14 cellular contexts compared by ENCODE assay signal in genomic region chr21:42039470-42039901, GRCh38. TPM values are rescaled to one million over a fixed set of nuclear protein-coding genes. Genes with fewer than 3 reads are reported as not detected.
DNase-seq lines count a peak whose midpoint lies in the region; ATAC-seq, FAIRE-seq and TF ChIP-seq lines count a peak whose summit lies in the region.
"Had no signal": no experiment of that assay in that cellular context is flagged by ENCODE, and none has a peak within 500 bp of the region (broad histone marks: within the 10 kb centered on the region; RNA-seq: fewer than 3 reads in every experiment).

No MANE protein-coding gene starts in this region.

- no peaks in the 10 kb centered on the region for H3K9me3 Mint-ChIP-seq in activated CD4-positive, alpha-beta T cell treated with anti-CD3 and anti-CD28 coated beads for 36 hours (ENCODE audit: low read depth)
- H3K9me3 Mint-ChIP-seq: naive thymus-derived CD8-positive, alpha-beta T cell had no signal

- no peak for TF ChIP-seq POLR2A in breast epithelium (IDR thresholded peaks at IDR 0.05)
- no peak for TF ChIP-seq POLR2A in stomach (IDR thresholded peaks at IDR 0.05)

- H3K27ac Mint-ChIP-seq in activated CD4-positive, alpha-beta T cell treated with anti-CD3 and anti-CD28 coated beads for 36 hours = no peak overlapping the region
- H3K27ac Mint-ChIP-seq: activated naive CD8-positive, alpha-beta T cell; H9 had no signal

- ATAC-seq in activated CD4-positive, alpha-beta T cell treated with anti-CD3 and anti-CD28 coated beads for 36 hours = no peak
- no peak for ATAC-seq in GM18867 (IDR thresholded peaks at IDR 0.05; ENCODE audit: unreplicated experiment)
- ATAC-seq: naive thymus-derived CD8-positive, alpha-beta T cell had no signal

- no peak for TF ChIP-seq CTCF in breast epithelium (IDR thresholded peaks at IDR 0.05)
- TF ChIP-seq CTCF in keratinocyte (optimal IDR thresholded peaks at IDR 0.05 in 1 of 3, IDR thresholded peaks at IDR 0.05 in 1 of 3, conservative IDR thresholded peaks at IDR 0.05 in 1 of 3; ENCODE audit: extremely low read depth in 1 of 3, insufficient read depth in 2 of 3, low read length in 3 of 3) = no peak
- TF ChIP-seq CTCF in stomach (IDR thresholded peaks at IDR 0.05) = no peak

- in situ Hi-C loops in GM23248 (cut with MboI) = no loop called here

- H3K4me3 Mint-ChIP-seq in activated CD4-positive, alpha-beta T cell treated with anti-CD3 and anti-CD28 coated beads for 36 hours = no peak overlapping the region
- H3K4me3 Mint-ChIP-seq: activated naive CD8-positive, alpha-beta T cell; H9; naive thymus-derived CD8-positive, alpha-beta T cell had no signal

- H4K20me1 ChIP-seq in GM23248 (ENCODE audit: insufficient read depth) (no peaks in the 10 kb centered on the region), keratinocyte (ENCODE audit: control insufficient read depth, extremely low read depth, insufficient read depth, low read length) (no peaks in the 10 kb centered on the region)

- H2AFZ ChIP-seq in GM23248 (no peak overlapping the region), keratinocyte (ENCODE audit: control insufficient read depth, low read length) (no peak overlapping the region)

- peak overlapping the region; percentile 82 for H3K9ac ChIP-seq in GM23248
- peak overlapping the region; percentile 55 for H3K9ac ChIP-seq in keratinocyte (ENCODE audit: control insufficient read depth, extremely low read depth, insufficient read depth, low read length)

- peaks cover 26% of the 10 kb centered on the region for H3K4me1 ChIP-seq in GM23248 (ENCODE audit: insufficient read depth)
- no peaks in the 10 kb centered on the region for H3K4me1 ChIP-seq in breast epithelium
- H3K4me1 ChIP-seq in keratinocyte (ENCODE audit: control insufficient read depth, extremely low read depth, insufficient read depth, low read length) = peaks cover 41% of the 10 kb centered on the region
- peaks cover 6 to 10% (median 7%) of the 10 kb centered on the region in 4 donors for H3K4me1 ChIP-seq in stomach

- FAIRE-seq in keratinocyte (lab: Jason Lieb, UNC) = peak; percentile 57

- H3K9me3 ChIP-seq in GM23248 (ENCODE audit: low read depth) = no peaks in the 10 kb centered on the region
- H3K9me3 ChIP-seq in breast epithelium = no peaks in the 10 kb centered on the region
- H3K9me3 ChIP-seq in keratinocyte (ENCODE audit: control insufficient read depth, low read depth, low read length) = no peaks in the 10 kb centered on the region
- H3K9me3 ChIP-seq in stomach = no peaks in the 10 kb centered on the region

- dilution Hi-C loops in keratinocyte (cut with MboI; ENCODE audit: extremely low pct_ligation_motif_present, low sequenced_read_pairs) = no loop called here

- no peaks in the 10 kb centered on the region for H3K36me3 ChIP-seq in GM23248 (ENCODE audit: low read depth)
- no peaks in the 10 kb centered on the region for H3K36me3 ChIP-seq in breast epithelium
- H3K36me3 ChIP-seq in keratinocyte (ENCODE audit: control insufficient read depth in 2 of 2, extremely low read depth in 1 of 2, insufficient read depth in 2 of 2, low read length in 2 of 2) = no peaks in the 10 kb centered on the region
- H3K36me3 ChIP-seq in stomach = no peaks in the 10 kb centered on the region

- no peaks in the 10 kb centered on the region for H3K9me1 ChIP-seq in keratinocyte (ENCODE audit: control insufficient read depth, extremely low read depth, insufficient read depth, low read length)

- no peaks in the 10 kb centered on the region for H3K27me3 ChIP-seq in GM23248 (replicated peaks; ENCODE audit: insufficient read depth)
- no peaks in the 10 kb centered on the region for H3K27me3 ChIP-seq in breast epithelium
- no peaks in the 10 kb centered on the region for H3K27me3 ChIP-seq in keratinocyte (ENCODE audit: control insufficient read depth, extremely low read depth, insufficient read depth, low read length)
- no peaks in the 10 kb centered on the region for H3K27me3 ChIP-seq in stomach

- TF ChIP-seq EP300 in stomach (IDR thresholded peaks at IDR 0.05) = no peak

- no peaks in the 10 kb centered on the region for H3K9me2 ChIP-seq in GM23248 (ENCODE audit: insufficient read depth)

- H3K36me3 Mint-ChIP-seq in activated CD4-positive, alpha-beta T cell treated with anti-CD3 and anti-CD28 coated beads for 36 hours (ENCODE audit: low read depth) = no peaks in the 10 kb centered on the region
- H3K36me3 Mint-ChIP-seq: activated naive CD8-positive, alpha-beta T cell; naive thymus-derived CD8-positive, alpha-beta T cell had no signal

- 40 to 43% methylated on average over 5 of the region's 5 CpGs for WGBS in GM23248 (ENCODE audit: low coverage in 1 of 2, low lambda C conversion rate in 2 of 2, missing lambda C conversion rate in 2 of 2), 2 experiments
- 32 to 46% (median 40%) methylated on average over 5 of the region's 5 CpGs for WGBS in stomach, 5 donors

- H3K79me2 ChIP-seq in GM23248 (ENCODE audit: insufficient read depth) = no peaks in the 10 kb centered on the region
- no peaks in the 10 kb centered on the region for H3K79me2 ChIP-seq in keratinocyte (ENCODE audit: control insufficient read depth, insufficient read depth, low read length)

- POLR2A ChIA-PET in activated CD4-positive, alpha-beta T cell treated with anti-CD3 and anti-CD28 coated beads for 36 hours (lab: Charles Lee) = no interaction called here

- no peaks in the 10 kb centered on the region for H3K27me3 Mint-ChIP-seq in activated CD4-positive, alpha-beta T cell treated with anti-CD3 and anti-CD28 coated beads for 36 hours
- H3K27me3 Mint-ChIP-seq: activated naive CD8-positive, alpha-beta T cell; naive thymus-derived CD8-positive, alpha-beta T cell had no signal

- H3K4me1 Mint-ChIP-seq in activated CD4-positive, alpha-beta T cell treated with anti-CD3 and anti-CD28 coated beads for 36 hours = peaks cover 2% of the 10 kb centered on the region

- intact Hi-C loops in breast epithelium (cut with DNase I; ENCODE audit: low total_unique reads) (no loop called here), stomach (cut with DNase I; ENCODE audit: low total_unique reads) (no loop called here)
- intact Hi-C loops in activated CD4-positive, alpha-beta T cell treated with anti-CD3 and anti-CD28 coated beads for 36 hours (cut with DNase I, micrococcal nuclease) = no loop called here

- H3F3A ChIP-seq in GM23248 (ENCODE audit: insufficient read depth) = peaks cover 24% of the 10 kb centered on the region

- CTCF ChIA-PET in activated CD4-positive, alpha-beta T cell treated with anti-CD3 and anti-CD28 coated beads for 36 hours (lab: Charles Lee) = interaction anchor here (0.6 kb wide), 1 partner anchor 181 kb away, joined by 5 read pairs; no protein-coding TSS in a partner anchor

- no peak overlapping the region for H3K4me3 ChIP-seq in GM23248
- H3K4me3 ChIP-seq in breast epithelium = peak overlapping the region in 1 of 3 donors; percentile 12
- H3K4me3 ChIP-seq in keratinocyte (ENCODE audit: control insufficient read depth in 2 of 3, extremely low read depth in 1 of 3, insufficient read depth in 2 of 3, low read depth in 1 of 3, low read length in 3 of 3) = no peak overlapping the region
- no peak overlapping the region for H3K4me3 ChIP-seq in stomach

- H3K4me2 ChIP-seq in GM23248 (ENCODE audit: unreplicated experiment) (peak overlapping the region; percentile 25), keratinocyte (ENCODE audit: control insufficient read depth, extremely low read depth, insufficient read depth, low read depth, low read length) (peak overlapping the region; percentile 57)

- peak; percentile 84 for DNase-seq in GM23248
- DNase-seq in breast epithelium (ENCODE audit: low spot score in 2 of 2) = peak in 1 of 2 donors; percentile 73
- no peak for DNase-seq in keratinocyte (ENCODE audit: low read depth, low spot score)
- DNase-seq in stomach = no peak
- no peak for DNase-seq in NCI-H446 (lab: John Stamatoyannopoulos, UW)
- DNase-seq in activated CD4-positive, alpha-beta T cell treated with anti-CD3 and anti-CD28 coated beads for 36 hours = no peak
- DNase-seq in Ammon's horn (ENCODE audit: low spot score) = no peak
- DNase-seq: activated CD4-positive, alpha-beta T cell treated with anti-CD3 and anti-CD28 coated beads, Interleukin-2, amount 50 U/mL, for 1 hour; H9; head of caudate nucleus; RPMI8226 had no signal

- H3K27ac ChIP-seq in GM23248 (peak overlapping the region; percentile 95), breast epithelium (peak overlapping the region; percentile 66 to 81), keratinocyte (ENCODE audit: control insufficient read depth, insufficient read depth, low read length) (peak overlapping the region; percentile 74), stomach (peak overlapping the region; percentile 47 to 70 (median 64))

RNA-seq across cellular contexts. Expression of gene ZBTB21, which starts 29.3 kb away (rescaled TPM):
- 10.6 and 10.7 TPM in 2 replicates for total RNA-seq in GM23248 (2014; rRNA removed; shearing (Covaris generic))
- polyA plus RNA-seq in GM23248 (2016; fragmentation: Nextera tagmentation; extraction: Ambion mirVana) (9.1 and 10.7 TPM in 2 replicates), keratinocyte (9.5 to 12.2 TPM (median 10.3 TPM) in 3 replicates), stomach (1 to 10 TPM; 1.9 to 4.7 (median 2.4) TPM)
- total RNA-seq in breast epithelium (10 to 100 TPM; 15.2 to 18.1 (median 16.1) TPM), stomach (10 to 100 TPM in 2 of 5 donors, 1 to 10 TPM in 3; 4.3 to 18.7 (median 6.7) TPM)
- 11.1 TPM for polyA plus RNA-seq in keratinocyte (2011; ENCODE audit: low read depth)
- polyA plus RNA-seq in keratinocyte (2011; cell fraction: cytosol; rRNA removed) = 4.8 and 8.0 TPM in 2 replicates
- 17.5 and 20.6 TPM in 2 replicates for polyA plus RNA-seq in keratinocyte (2011; cell fraction: nucleus; rRNA removed)
- 7.3 and 14.0 TPM in 2 replicates for polyA plus RNA-seq in keratinocyte (2012; ENCODE audit: low replicate concordance)
- polyA minus RNA-seq in keratinocyte = 15.5 to 28.0 TPM (median 22.1 TPM) in 3 replicates
- 6.7 TPM for polyA minus RNA-seq in keratinocyte (2011; cell fraction: cytosol; rRNA and poly(A)+ RNA removed)
- polyA minus RNA-seq in keratinocyte (2011; cell fraction: nucleus; rRNA and poly(A)+ RNA removed) = 16.7 and 23.7 TPM in 2 replicates
- total RNA-seq in activated CD4-positive, alpha-beta T cell treated with anti-CD3 and anti-CD28 coated beads for 36 hours = 10 to 100 TPM; 30.7 to 32.9 TPM

RNA-seq across cellular contexts. Expression of gene UMODL1, which starts 31.6 kb away (rescaled TPM):
- not detected in 2 replicates for total RNA-seq in GM23248 (2014; rRNA removed; shearing (Covaris generic))
- polyA plus RNA-seq in GM23248 (2016; fragmentation: Nextera tagmentation; extraction: Ambion mirVana) = not detected in 2 replicates
- not detected for total RNA-seq in breast epithelium
- 0.03 TPM in 1 of 3 replicates, not detected in the others for polyA plus RNA-seq in keratinocyte
- not detected for polyA plus RNA-seq in keratinocyte (2011; ENCODE audit: low read depth)
- polyA plus RNA-seq in keratinocyte (2011; cell fraction: cytosol; rRNA removed) = not detected in 2 replicates
- not detected in 2 replicates for polyA plus RNA-seq in keratinocyte (2011; cell fraction: nucleus; rRNA removed)
- polyA plus RNA-seq in keratinocyte (2012; ENCODE audit: low replicate concordance) = not detected in 2 replicates
- polyA minus RNA-seq in keratinocyte = not detected in 3 replicates
- not detected for polyA minus RNA-seq in keratinocyte (2011; cell fraction: cytosol; rRNA and poly(A)+ RNA removed)
- not detected in 2 replicates for polyA minus RNA-seq in keratinocyte (2011; cell fraction: nucleus; rRNA and poly(A)+ RNA removed)
- under 1 TPM in 1 of 5 donors, not detected in 4; under 0.01 TPM for total RNA-seq in stomach
- not detected for polyA plus RNA-seq in stomach
- total RNA-seq in activated CD4-positive, alpha-beta T cell treated with anti-CD3 and anti-CD28 coated beads for 36 hours = not detected
- total RNA-seq: H9 had no signal
